19 cellular contexts compared by ENCODE assay signal in the genomic region with DNA sequence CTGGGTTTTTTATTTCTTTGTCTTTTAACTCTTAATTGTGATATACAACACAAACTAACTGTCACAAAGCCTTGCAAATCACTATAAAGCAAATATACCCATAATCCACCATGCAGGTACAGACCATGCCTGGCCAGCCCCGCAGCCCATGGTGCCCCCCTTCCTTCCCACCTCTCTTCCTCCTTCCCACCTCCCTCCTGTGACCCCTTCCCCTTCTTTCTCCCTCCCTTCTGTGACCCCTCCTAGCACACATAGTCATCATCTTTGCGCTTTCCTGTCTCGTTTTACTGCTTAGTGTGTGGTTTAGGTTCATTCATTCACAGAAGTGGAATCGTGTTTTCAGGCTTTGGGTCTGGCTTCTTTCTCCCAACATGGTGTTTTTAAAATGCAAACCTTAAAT.
"Had no signal": no experiment of that assay in that cellular context is flagged by ENCODE, and none has a peak within 500 bp of the region (broad histone marks: within the 10 kb centered on the region; RNA-seq: fewer than 3 reads in every experiment).

No MANE protein-coding gene starts in this region.

- H3K4me1 ChIP-seq: uterus had no signal

- H3K27ac Mint-ChIP-seq: activated CD4-positive, alpha-beta memory T cell treated with anti-CD3 and anti-CD28 coated beads for 36 hours; activated naive CD8-positive, alpha-beta T cell treated with anti-CD3 and anti-CD28 coated beads, Interleukin-2, amount 10 ng/mL, durations not matched to agents 7 days and 5 days had no signal

- H3K4me3 ChIP-seq: gastrocnemius medialis, heart right ventricle, left lung, mucosa of descending colon, uterus had no signal

- H3K27ac ChIP-seq: epithelial cell of prostate, gastrocnemius medialis, heart right ventricle, left lung, uterus had no signal

- FAIRE-seq: islet of Langerhans had no signal

- H3K27me3 Mint-ChIP-seq: activated CD4-positive, alpha-beta memory T cell treated with anti-CD3 and anti-CD28 coated beads for 36 hours; activated naive CD8-positive, alpha-beta T cell treated with anti-CD3 and anti-CD28 coated beads, Interleukin-2, amount 10 ng/mL, durations not matched to agents 7 days and 5 days; memory B cell had no signal

- DNase-seq: activated CD4-positive, alpha-beta memory T cell treated with anti-CD3 and anti-CD28 coated beads for 36 hours; activated gamma-delta T cell; activated naive CD8-positive, alpha-beta T cell treated with anti-CD3 and anti-CD28 coated beads, Interleukin-2, amount 10 ng/mL, durations not matched to agents 7 days and 5 days; activated T-cell treated with anti-CD3 and anti-CD28 coated beads, Interleukin-2, amount 50 U/mL, for 48 hours; aorta; cerebellar nuclear complex; dermis blood vessel endothelial cell; gastrocnemius medialis; heart right ventricle; left lung; mucosa of descending colon; nucleus accumbens; T1000; uterus had no signal

- H3K27me3 ChIP-seq: gastrocnemius medialis, heart right ventricle, left lung, uterus had no signal

- H3K9me3 Mint-ChIP-seq: activated CD4-positive, alpha-beta memory T cell treated with anti-CD3 and anti-CD28 coated beads for 36 hours; activated naive CD8-positive, alpha-beta T cell treated with anti-CD3 and anti-CD28 coated beads, Interleukin-2, amount 10 ng/mL, durations not matched to agents 7 days and 5 days; memory B cell; natural killer cell treated with Interleukin-12 subunit alpha and Interleukin-12 subunit beta and Interleukin-15 and Interleukin-18, amount 100 ng/mL, for 72 hours; stimulated activated effector memory CD8-positive, alpha-beta T cell treated with anti-CD3 and anti-CD28 coated beads, Interleukin-12 subunit alpha, Interleukin-12 subunit beta, amount 100 ng/mL, for 72 hours had no signal

- H3K4me3 Mint-ChIP-seq: activated CD4-positive, alpha-beta memory T cell treated with anti-CD3 and anti-CD28 coated beads for 36 hours; activated naive CD8-positive, alpha-beta T cell treated with anti-CD3 and anti-CD28 coated beads, Interleukin-2, amount 10 ng/mL, durations not matched to agents 7 days and 5 days; memory B cell; natural killer cell treated with Interleukin-12 subunit alpha and Interleukin-12 subunit beta and Interleukin-15 and Interleukin-18, amount 100 ng/mL, for 72 hours; stimulated activated effector memory CD8-positive, alpha-beta T cell treated with anti-CD3 and anti-CD28 coated beads, Interleukin-12 subunit alpha, Interleukin-12 subunit beta, amount 100 ng/mL, for 72 hours had no signal

- H3K9me3 ChIP-seq: gastrocnemius medialis, heart right ventricle, left lung, mucosa of descending colon, uterus had no signal

- ATAC-seq: gastrocnemius medialis; heart right ventricle; left lung; mucosa of descending colon; natural killer cell treated with Interleukin-12 subunit alpha and Interleukin-12 subunit beta and Interleukin-15 and Interleukin-18, amount 100 ng/mL, for 72 hours; stimulated activated effector memory CD8-positive, alpha-beta T cell treated with anti-CD3 and anti-CD28 coated beads, Interleukin-12 subunit alpha, Interleukin-12 subunit beta, amount 100 ng/mL, for 72 hours had no signal

- H3K36me3 ChIP-seq: uterus had no signal
